In the genomic region with DNA sequence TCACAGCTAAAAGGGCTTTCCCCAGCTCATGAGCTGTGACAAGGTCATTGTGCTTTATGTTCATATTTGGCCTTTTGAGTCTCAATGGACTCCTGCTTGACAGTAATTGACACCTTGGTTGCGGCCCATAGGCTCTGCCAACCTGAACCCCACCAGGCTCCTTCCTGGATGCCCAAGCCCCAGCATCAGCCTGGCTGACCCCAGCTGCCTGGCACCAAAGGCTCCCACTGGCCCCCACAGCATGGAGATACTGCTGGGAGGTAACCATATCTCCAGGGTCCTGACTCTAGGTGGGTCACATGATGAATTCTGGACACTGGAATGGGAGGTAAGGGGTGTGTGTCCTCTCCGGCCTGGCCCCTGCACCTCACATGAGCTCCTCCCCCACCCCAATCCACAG, we compare ENCODE assay signal across 1 cellular context.
TF ChIP-seq lines count a peak whose summit lies in the region.

No MANE protein-coding gene starts in this region.

TF ChIP-seq in HepG2, 621 proteins besides CTCF, POLR2A, EP300 and RAD21:
- TF ChIP-seq, protein P1, sequence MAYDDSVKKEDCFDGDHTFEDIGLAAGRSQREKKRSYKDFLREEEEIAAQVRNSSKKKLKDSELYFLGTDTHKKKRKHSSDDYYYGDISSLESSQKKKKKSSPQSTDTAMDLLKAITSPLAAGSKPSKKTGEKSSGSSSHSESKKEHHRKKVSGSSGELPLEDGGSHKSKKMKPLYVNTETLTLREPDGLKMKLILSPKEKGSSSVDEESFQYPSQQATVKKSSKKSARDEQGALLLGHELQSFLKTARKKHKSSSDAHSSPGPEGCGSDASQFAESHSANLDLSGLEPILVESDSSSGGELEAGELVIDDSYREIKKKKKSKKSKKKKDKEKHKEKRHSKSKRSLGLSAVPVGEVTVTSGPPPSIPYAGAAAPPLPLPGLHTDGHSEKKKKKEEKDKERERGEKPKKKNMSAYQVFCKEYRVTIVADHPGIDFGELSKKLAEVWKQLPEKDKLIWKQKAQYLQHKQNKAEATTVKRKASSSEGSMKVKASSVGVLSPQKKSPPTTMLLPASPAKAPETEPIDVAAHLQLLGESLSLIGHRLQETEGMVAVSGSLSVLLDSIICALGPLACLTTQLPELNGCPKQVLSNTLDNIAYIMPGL (CRISPR knock-in tag; IDR thresholded peaks at IDR 0.05; ENCODE audit: borderline replicate concordance in 1 of 2, low read depth in 1 of 2) = no peak
- TF ChIP-seq SMARCC2 (IDR thresholded peaks at IDR 0.05) = no peak
- TF ChIP-seq KAT7 (CRISPR knock-in tag; IDR thresholded peaks at IDR 0.05; ENCODE audit: borderline replicate concordance) = no peak
- TF ChIP-seq PLRG1 (conservative IDR thresholded peaks at IDR 0.05) = no peak
- no peak for TF ChIP-seq ONECUT2 (CRISPR knock-in tag; IDR thresholded peaks at IDR 0.05)
- TF ChIP-seq HNRNPUL1 (IDR thresholded peaks at IDR 0.05; ENCODE audit: low read depth, low read length) = no peak
- TF ChIP-seq ZNF333 (CRISPR knock-in tag; IDR thresholded peaks at IDR 0.05; ENCODE audit: borderline replicate concordance) = no peak
TF ChIP-seq in HepG2: peak in this region for 0.
